In genomic region chr6:41920921-41921711, GRCh38 we compare ENCODE assay signal across 1 cellular context.
TF ChIP-seq lines count a peak whose summit lies in the region.

Gene BYSL, plus strand, starts transcription at chr6:41921499. Its CDS starts 64 bp downstream, at chr6:41921563.
Gene MED20, minus strand, starts transcription at chr6:41921139. Its CDS starts 121 bp downstream, at chr6:41921018.

TF ChIP-seq in HepG2, 621 proteins besides CTCF, POLR2A, EP300 and RAD21 (continued from another document and continues in another):
- TF ChIP-seq ZNF230 (CRISPR knock-in tag; IDR thresholded peaks at IDR 0.05) (peak; percentile 66; the same call in 1 of the 2 replicates), AKAP8 (CRISPR knock-in tag; IDR thresholded peaks at IDR 0.05) (no peak), ATF1 (CRISPR knock-in tag; IDR thresholded peaks at IDR 0.05) (peak; percentile 100), NR0B2 (CRISPR knock-in tag; IDR thresholded peaks at IDR 0.05) (peak; percentile 85; the same call in 1 of the 2 replicates), PBX3 (CRISPR knock-in tag; IDR thresholded peaks at IDR 0.05; ENCODE audit: borderline replicate concordance) (peak; percentile 30; the same call in 1 of the 2 replicates), ZBTB4 (CRISPR knock-in tag; IDR thresholded peaks at IDR 0.05; ENCODE audit: borderline replicate concordance) (peak; percentile 75), HCFC1 (IDR thresholded peaks at IDR 0.05; ENCODE audit: low read depth, low read length) (peak; percentile 78), ZNF781 (CRISPR knock-in tag; IDR thresholded peaks at IDR 0.05; ENCODE audit: borderline replicate concordance, not compliant biosample characterization) (no peak), ZNF10 (CRISPR knock-in tag; IDR thresholded peaks at IDR 0.05; ENCODE audit: borderline replicate concordance, low read depth) (no peak), DMTF1 (CRISPR knock-in tag; IDR thresholded peaks at IDR 0.05) (no peak; the same call in 1 of the 2 replicates), EZH2 (conservative IDR thresholded peaks at IDR 0.05; ENCODE audit: low read depth, low read length) (no peak), SOX13 (IDR thresholded peaks at IDR 0.05) (no peak), SOX13 (CRISPR knock-in tag; conservative IDR thresholded peaks at IDR 0.05 in 1 of 2, IDR thresholded peaks at IDR 0.05 in 1 of 2) (peak in 1 of 2 experiments; percentile 31; a peak in 2 of 4 replicates), ZNF678 (CRISPR knock-in tag; IDR thresholded peaks at IDR 0.05) (no peak; the same call in 1 of the 2 replicates), ZNF790 (CRISPR knock-in tag; IDR thresholded peaks at IDR 0.05; ENCODE audit: borderline replicate concordance) (no peak), ZNF362 (CRISPR knock-in tag; IDR thresholded peaks at IDR 0.05; ENCODE audit: borderline replicate concordance) (no peak; the same call in 1 of the 2 replicates), ISL2 (CRISPR knock-in tag; IDR thresholded peaks at IDR 0.05) (peak; percentile 71; the same call in 1 of the 2 replicates), CREM (IDR thresholded peaks at IDR 0.05) (peak; percentile 100), CREM (CRISPR knock-in tag; IDR thresholded peaks at IDR 0.05) (peak; percentile 94), ZMAT3 (CRISPR knock-in tag; conservative IDR thresholded peaks at IDR 0.05) (peak; percentile 87), MAFF (IDR thresholded peaks at IDR 0.05; ENCODE audit: low read depth, low read length) (no peak), ATAD3A (CRISPR knock-in tag; IDR thresholded peaks at IDR 0.05) (no peak), EEA1 (CRISPR knock-in tag; IDR thresholded peaks at IDR 0.05; ENCODE audit: borderline replicate concordance) (no peak), ATF3 (CRISPR knock-in tag; IDR thresholded peaks at IDR 0.05) (peak; percentile 53), ZNF782 (CRISPR knock-in tag; IDR thresholded peaks at IDR 0.05; ENCODE audit: borderline replicate concordance) (no peak; the same call in 1 of the 2 replicates), TMF1 (CRISPR knock-in tag; IDR thresholded peaks at IDR 0.05; ENCODE audit: low read depth) (peak; percentile 94; the same call in 1 of the 2 replicates), ZBTB20 (CRISPR knock-in tag; IDR thresholded peaks at IDR 0.05; ENCODE audit: borderline replicate concordance, low read depth) (no peak; the same call in 1 of the 2 replicates), ATF5 (CRISPR knock-in tag; IDR thresholded peaks at IDR 0.05; ENCODE audit: low read depth) (peak; percentile 68; the same call in 1 of the 2 replicates), ZNF331 (CRISPR knock-in tag; IDR thresholded peaks at IDR 0.05) (peak; percentile 9; the same call in 1 of the 2 replicates), ZNF589 (CRISPR knock-in tag; conservative IDR thresholded peaks at IDR 0.05) (no peak; the same call in 1 of the 2 replicates), SNAI1 (CRISPR knock-in tag; IDR thresholded peaks at IDR 0.05; ENCODE audit: borderline replicate concordance) (peak; percentile 87; the same call in 1 of the 2 replicates), SIX4 (CRISPR knock-in tag; IDR thresholded peaks at IDR 0.05) (peak; percentile 68; the same call in 1 of the 2 replicates), ZNF251 (CRISPR knock-in tag; IDR thresholded peaks at IDR 0.05) (0 out of 2 replicates have a peak, but pooled peaks have one; percentile 27), NFIC (IDR thresholded peaks at IDR 0.05; ENCODE audit: low read length) (0 out of 2 replicates have a peak, but pooled peaks have one; percentile 29), ONECUT2 (CRISPR knock-in tag; IDR thresholded peaks at IDR 0.05) (0 out of 2 replicates have a peak, but pooled peaks have one; percentile 33), ZNF468 (CRISPR knock-in tag; IDR thresholded peaks at IDR 0.05) (no peak), ETS1 (CRISPR knock-in tag; IDR thresholded peaks at IDR 0.05) (no peak), NCOR1 (IDR thresholded peaks at IDR 0.05; ENCODE audit: borderline replicate concordance, low read length) (peak; percentile 37; the same call in 1 of the 2 replicates), HDAC6 (IDR thresholded peaks at IDR 0.05; ENCODE audit: low read depth, low read length) (no peak), MATR3 (CRISPR knock-in tag; IDR thresholded peaks at IDR 0.05) (no peak), ZNF3 (CRISPR knock-in tag; IDR thresholded peaks at IDR 0.05) (peak; percentile 16; the same call in 1 of the 2 replicates), THAP7 (CRISPR knock-in tag; IDR thresholded peaks at IDR 0.05) (no peak), ESRRA (CRISPR knock-in tag; IDR thresholded peaks at IDR 0.05; ENCODE audit: low read depth) (peak; percentile 57; the same call in 1 of the 2 replicates), FUBP1 (CRISPR knock-in tag; IDR thresholded peaks at IDR 0.05; ENCODE audit: borderline replicate concordance) (no peak)
